1 cellular context compared by ENCODE assay signal in the genomic region with DNA sequence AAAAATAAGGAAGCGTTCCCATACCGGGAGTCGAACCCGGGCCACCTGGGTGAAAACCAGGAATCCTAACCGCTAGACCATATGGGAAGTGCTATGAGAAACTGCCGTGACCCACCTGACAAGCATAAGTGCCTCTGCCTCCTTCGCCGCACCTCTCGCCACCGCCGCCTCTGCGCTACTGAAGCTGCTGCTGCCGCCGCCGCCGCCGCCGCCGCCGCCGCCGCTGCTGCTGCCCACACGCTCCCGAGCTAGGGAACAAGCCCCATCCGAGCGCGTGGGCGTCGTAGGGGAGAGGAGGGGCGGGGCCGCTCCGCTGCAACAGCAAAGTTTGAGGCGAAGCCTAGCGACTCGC.
TF ChIP-seq lines count a peak whose summit lies in the region.

No MANE protein-coding gene starts in this region.

TF ChIP-seq in HEK293, 187 proteins besides CTCF, POLR2A, EP300 and RAD21 (continued from another document):
- TF ChIP-seq, protein P1, sequence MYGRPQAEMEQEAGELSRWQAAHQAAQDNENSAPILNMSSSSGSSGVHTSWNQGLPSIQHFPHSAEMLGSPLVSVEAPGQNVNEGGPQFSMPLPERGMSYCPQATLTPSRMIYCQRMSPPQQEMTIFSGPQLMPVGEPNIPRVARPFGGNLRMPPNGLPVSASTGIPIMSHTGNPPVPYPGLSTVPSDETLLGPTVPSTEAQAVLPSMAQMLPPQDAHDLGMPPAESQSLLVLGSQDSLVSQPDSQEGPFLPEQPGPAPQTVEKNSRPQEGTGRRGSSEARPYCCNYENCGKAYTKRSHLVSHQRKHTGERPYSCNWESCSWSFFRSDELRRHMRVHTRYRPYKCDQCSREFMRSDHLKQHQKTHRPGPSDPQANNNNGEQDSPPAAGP (tag by site-specific recombination; IDR thresholded peaks at IDR 0.05), result peak; percentile 86
- TF ChIP-seq, protein P2, sequence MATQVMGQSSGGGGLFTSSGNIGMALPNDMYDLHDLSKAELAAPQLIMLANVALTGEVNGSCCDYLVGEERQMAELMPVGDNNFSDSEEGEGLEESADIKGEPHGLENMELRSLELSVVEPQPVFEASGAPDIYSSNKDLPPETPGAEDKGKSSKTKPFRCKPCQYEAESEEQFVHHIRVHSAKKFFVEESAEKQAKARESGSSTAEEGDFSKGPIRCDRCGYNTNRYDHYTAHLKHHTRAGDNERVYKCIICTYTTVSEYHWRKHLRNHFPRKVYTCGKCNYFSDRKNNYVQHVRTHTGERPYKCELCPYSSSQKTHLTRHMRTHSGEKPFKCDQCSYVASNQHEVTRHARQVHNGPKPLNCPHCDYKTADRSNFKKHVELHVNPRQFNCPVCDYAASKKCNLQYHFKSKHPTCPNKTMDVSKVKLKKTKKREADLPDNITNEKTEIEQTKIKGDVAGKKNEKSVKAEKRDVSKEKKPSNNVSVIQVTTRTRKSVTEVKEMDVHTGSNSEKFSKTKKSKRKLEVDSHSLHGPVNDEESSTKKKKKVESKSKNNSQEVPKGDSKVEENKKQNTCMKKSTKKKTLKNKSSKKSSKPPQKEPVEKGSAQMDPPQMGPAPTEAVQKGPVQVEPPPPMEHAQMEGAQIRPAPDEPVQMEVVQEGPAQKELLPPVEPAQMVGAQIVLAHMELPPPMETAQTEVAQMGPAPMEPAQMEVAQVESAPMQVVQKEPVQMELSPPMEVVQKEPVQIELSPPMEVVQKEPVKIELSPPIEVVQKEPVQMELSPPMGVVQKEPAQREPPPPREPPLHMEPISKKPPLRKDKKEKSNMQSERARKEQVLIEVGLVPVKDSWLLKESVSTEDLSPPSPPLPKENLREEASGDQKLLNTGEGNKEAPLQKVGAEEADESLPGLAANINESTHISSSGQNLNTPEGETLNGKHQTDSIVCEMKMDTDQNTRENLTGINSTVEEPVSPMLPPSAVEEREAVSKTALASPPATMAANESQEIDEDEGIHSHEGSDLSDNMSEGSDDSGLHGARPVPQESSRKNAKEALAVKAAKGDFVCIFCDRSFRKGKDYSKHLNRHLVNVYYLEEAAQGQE (tag by site-specific recombination; IDR thresholded peaks at IDR 0.05), result 0 out of 2 replicates have a peak, but pooled peaks have one; percentile 7
- TF ChIP-seq ZSCAN23 (tag by site-specific recombination; IDR thresholded peaks at IDR 0.05) (peak; percentile 86; the same call in 1 of the 2 replicates), ZNF146 (tag by site-specific recombination; IDR thresholded peaks at IDR 0.05) (peak; percentile 27; the same call in 1 of the 2 replicates), SCRT1 (tag by site-specific recombination; IDR thresholded peaks at IDR 0.05; ENCODE audit: borderline replicate concordance) (peak; percentile 45; the same call in 1 of the 2 replicates), HOXD13 (CRISPR knock-in tag; IDR thresholded peaks at IDR 0.05; ENCODE audit: borderline replicate concordance) (no peak), ZSCAN5A (tag by site-specific recombination; IDR thresholded peaks at IDR 0.05) (peak; percentile 23; the same call in 1 of the 2 replicates), KLF9 (tag by site-specific recombination; IDR thresholded peaks at IDR 0.05; ENCODE audit: low read depth) (peak; percentile 92), YY1 (tag by site-specific recombination; IDR thresholded peaks at IDR 0.05) (0 out of 2 replicates have a peak, but pooled peaks have one; percentile 28), GLIS2 (tag by site-specific recombination; IDR thresholded peaks at IDR 0.05) (no peak), ZNF274 (IDR thresholded peaks at IDR 0.05; ENCODE audit: low read length) (no peak), ZNF274 (tag by site-specific recombination; IDR thresholded peaks at IDR 0.05; ENCODE audit: borderline replicate concordance) (no peak), ZNF362 (tag by site-specific recombination; IDR thresholded peaks at IDR 0.05) (0 out of 2 replicates have a peak, but pooled peaks have one; percentile 68), EGR2 (tag by site-specific recombination; IDR thresholded peaks at IDR 0.05; ENCODE audit: low read depth) (peak; percentile 92), ZNF132 (tag by site-specific recombination; IDR thresholded peaks at IDR 0.05; ENCODE audit: borderline replicate concordance) (no peak), ZNF2 (tag by site-specific recombination; IDR thresholded peaks at IDR 0.05) (peak; percentile 22; the same call in 1 of the 2 replicates), ZNF391 (tag by site-specific recombination; IDR thresholded peaks at IDR 0.05; ENCODE audit: borderline replicate concordance, low read depth) (peak; percentile 96; the same call in 1 of the 2 replicates), SCRT2 (tag by site-specific recombination; IDR thresholded peaks at IDR 0.05) (no peak; the same call in 1 of the 2 replicates), ZFHX2 (tag by site-specific recombination; conservative IDR thresholded peaks at IDR 0.05) (peak; percentile 95), MYNN (tag by site-specific recombination; IDR thresholded peaks at IDR 0.05; ENCODE audit: borderline replicate concordance) (no peak), PRDM1 (tag by site-specific recombination; IDR thresholded peaks at IDR 0.05) (0 out of 2 replicates have a peak, but pooled peaks have one; percentile 29), ZSCAN30 (tag by site-specific recombination; IDR thresholded peaks at IDR 0.05) (0 out of 2 replicates have a peak, but pooled peaks have one; percentile 14), GFI1B (tag by site-specific recombination; IDR thresholded peaks at IDR 0.05) (0 out of 2 replicates have a peak, but pooled peaks have one; percentile 62), ZNF677 (tag by site-specific recombination; IDR thresholded peaks at IDR 0.05) (no peak), ZNF211 (tag by site-specific recombination; IDR thresholded peaks at IDR 0.05; ENCODE audit: low read depth) (no peak), ZNF610 (tag by site-specific recombination; IDR thresholded peaks at IDR 0.05; ENCODE audit: borderline replicate concordance) (0 out of 2 replicates have a peak, but pooled peaks have one; percentile 4), ZNF560 (tag by site-specific recombination; IDR thresholded peaks at IDR 0.05; ENCODE audit: borderline replicate concordance) (no peak), ZNF624 (tag by site-specific recombination; IDR thresholded peaks at IDR 0.05) (peak; percentile 37), BCL11A (tag by site-specific recombination; IDR thresholded peaks at IDR 0.05; ENCODE audit: low read depth) (no peak), GLI4 (tag by site-specific recombination; IDR thresholded peaks at IDR 0.05) (peak; percentile 22; the same call in 1 of the 2 replicates), ZNF501 (tag by site-specific recombination; IDR thresholded peaks at IDR 0.05) (peak; percentile 27; the same call in 1 of the 2 replicates), ZNF324 (tag by site-specific recombination; IDR thresholded peaks at IDR 0.05) (peak; percentile 92), ZNF157 (tag by site-specific recombination; IDR thresholded peaks at IDR 0.05) (no peak), OSR2 (tag by site-specific recombination; IDR thresholded peaks at IDR 0.05) (peak; percentile 92), ZNF394 (tag by site-specific recombination; IDR thresholded peaks at IDR 0.05; ENCODE audit: borderline replicate concordance) (peak; percentile 58; the same call in 1 of the 2 replicates)
- TF ChIP-seq, protein P3, sequence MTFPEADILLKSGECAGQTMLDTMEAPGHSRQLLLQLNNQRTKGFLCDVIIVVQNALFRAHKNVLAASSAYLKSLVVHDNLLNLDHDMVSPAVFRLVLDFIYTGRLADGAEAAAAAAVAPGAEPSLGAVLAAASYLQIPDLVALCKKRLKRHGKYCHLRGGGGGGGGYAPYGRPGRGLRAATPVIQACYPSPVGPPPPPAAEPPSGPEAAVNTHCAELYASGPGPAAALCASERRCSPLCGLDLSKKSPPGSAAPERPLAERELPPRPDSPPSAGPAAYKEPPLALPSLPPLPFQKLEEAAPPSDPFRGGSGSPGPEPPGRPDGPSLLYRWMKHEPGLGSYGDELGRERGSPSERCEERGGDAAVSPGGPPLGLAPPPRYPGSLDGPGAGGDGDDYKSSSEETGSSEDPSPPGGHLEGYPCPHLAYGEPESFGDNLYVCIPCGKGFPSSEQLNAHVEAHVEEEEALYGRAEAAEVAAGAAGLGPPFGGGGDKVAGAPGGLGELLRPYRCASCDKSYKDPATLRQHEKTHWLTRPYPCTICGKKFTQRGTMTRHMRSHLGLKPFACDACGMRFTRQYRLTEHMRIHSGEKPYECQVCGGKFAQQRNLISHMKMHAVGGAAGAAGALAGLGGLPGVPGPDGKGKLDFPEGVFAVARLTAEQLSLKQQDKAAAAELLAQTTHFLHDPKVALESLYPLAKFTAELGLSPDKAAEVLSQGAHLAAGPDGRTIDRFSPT (tag by site-specific recombination; IDR thresholded peaks at IDR 0.05), result peak; percentile 50; the same call in 1 of the 2 replicates
- TF ChIP-seq, protein P4, sequence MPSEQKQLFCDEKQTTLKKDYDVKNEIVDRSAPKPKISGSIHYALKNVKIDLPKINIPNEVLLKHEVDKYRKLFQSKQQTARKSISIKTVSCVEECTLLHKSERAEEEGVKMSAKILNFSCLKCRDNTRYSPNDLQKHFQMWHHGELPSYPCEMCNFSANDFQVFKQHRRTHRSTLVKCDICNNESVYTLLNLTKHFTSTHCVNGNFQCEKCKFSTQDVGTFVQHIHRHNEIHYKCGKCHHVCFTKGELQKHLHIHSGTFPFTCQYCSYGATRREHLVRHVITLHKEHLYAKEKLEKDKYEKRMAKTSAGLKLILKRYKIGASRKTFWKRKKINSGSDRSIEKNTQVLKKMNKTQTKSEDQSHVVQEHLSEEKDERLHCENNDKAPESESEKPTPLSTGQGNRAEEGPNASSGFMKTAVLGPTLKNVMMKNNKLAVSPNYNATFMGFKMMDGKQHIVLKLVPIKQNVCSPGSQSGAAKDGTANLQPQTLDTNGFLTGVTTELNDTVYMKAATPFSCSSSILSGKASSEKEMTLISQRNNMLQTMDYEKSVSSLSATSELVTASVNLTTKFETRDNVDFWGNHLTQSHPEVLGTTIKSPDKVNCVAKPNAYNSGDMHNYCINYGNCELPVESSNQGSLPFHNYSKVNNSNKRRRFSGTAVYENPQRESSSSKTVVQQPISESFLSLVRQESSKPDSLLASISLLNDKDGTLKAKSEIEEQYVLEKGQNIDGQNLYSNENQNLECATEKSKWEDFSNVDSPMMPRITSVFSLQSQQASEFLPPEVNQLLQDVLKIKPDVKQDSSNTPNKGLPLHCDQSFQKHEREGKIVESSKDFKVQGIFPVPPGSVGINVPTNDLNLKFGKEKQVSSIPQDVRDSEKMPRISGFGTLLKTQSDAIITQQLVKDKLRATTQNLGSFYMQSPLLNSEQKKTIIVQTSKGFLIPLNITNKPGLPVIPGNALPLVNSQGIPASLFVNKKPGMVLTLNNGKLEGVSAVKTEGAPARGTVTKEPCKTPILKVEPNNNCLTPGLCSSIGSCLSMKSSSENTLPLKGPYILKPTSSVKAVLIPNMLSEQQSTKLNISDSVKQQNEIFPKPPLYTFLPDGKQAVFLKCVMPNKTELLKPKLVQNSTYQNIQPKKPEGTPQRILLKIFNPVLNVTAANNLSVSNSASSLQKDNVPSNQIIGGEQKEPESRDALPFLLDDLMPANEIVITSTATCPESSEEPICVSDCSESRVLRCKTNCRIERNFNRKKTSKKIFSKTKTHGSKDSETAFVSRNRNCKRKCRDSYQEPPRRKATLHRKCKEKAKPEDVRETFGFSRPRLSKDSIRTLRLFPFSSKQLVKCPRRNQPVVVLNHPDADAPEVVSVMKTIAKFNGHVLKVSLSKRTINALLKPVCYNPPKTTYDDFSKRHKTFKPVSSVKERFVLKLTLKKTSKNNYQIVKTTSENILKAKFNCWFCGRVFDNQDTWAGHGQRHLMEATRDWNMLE (tag by site-specific recombination; conservative IDR thresholded peaks at IDR 0.05; ENCODE audit: low read depth), result no peak
- TF ChIP-seq, protein P5, sequence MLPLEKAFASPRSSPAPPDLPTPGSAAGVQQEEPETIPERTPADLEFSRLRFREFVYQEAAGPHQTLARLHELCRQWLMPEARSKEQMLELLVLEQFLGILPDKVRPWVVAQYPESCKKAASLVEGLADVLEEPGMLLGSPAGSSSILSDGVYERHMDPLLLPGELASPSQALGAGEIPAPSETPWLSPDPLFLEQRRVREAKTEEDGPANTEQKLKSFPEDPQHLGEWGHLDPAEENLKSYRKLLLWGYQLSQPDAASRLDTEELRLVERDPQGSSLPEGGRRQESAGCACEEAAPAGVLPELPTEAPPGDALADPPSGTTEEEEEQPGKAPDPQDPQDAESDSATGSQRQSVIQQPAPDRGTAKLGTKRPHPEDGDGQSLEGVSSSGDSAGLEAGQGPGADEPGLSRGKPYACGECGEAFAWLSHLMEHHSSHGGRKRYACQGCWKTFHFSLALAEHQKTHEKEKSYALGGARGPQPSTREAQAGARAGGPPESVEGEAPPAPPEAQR (tag by site-specific recombination; IDR thresholded peaks at IDR 0.05), result 0 out of 2 replicates have a peak, but pooled peaks have one; percentile 34
